ENCODE assay signal across 19 cellular contexts in the genomic region with DNA sequence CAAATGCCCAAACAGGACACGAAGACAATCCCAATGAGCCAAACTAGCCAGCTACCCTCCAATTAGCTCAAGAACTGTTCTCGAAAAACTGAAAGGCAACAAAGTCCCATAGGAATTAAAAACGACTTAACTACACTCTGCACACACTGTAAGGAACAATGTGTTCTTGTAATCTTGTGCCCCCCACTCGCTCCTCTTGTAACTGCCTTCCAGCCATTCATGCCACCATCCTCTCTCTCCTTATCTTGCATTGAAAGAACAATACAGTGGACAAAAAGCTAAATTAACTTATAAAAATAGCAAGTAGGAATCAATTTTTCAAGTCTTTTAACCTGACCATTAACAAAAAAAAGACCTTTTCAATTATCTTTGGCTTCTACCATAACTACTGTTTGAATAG. TPM values are rescaled to one million over a fixed set of nuclear protein-coding genes. Genes with fewer than 3 reads are reported as not detected.
DNase-seq lines count a peak whose midpoint lies in the region; ATAC-seq and TF ChIP-seq lines count a peak whose summit lies in the region.
"Had no signal": no experiment of that assay in that cellular context is flagged by ENCODE, and none has a peak within 500 bp of the region (broad histone marks: within the 10 kb centered on the region; RNA-seq: fewer than 3 reads in every experiment).

No MANE protein-coding gene starts in this region.

- no peak overlapping the region for H3K27ac ChIP-seq in BLaER1
- H3K27ac ChIP-seq in gastrocnemius medialis = peak overlapping the region in 3 of 4 donors; percentile 21 to 53 (median 36)
- H3K27ac ChIP-seq: body of pancreas, colonic mucosa had no signal

- H3K4me3 ChIP-seq in BLaER1 (no peak overlapping the region), HAP-1 (no peak overlapping the region), gastrocnemius medialis (no peak overlapping the region)
- H3K4me3 ChIP-seq: body of pancreas, colonic mucosa had no signal

- CTCF ChIA-PET in MCF 10A (lab: Yijun Ruan, JAX) = interaction anchor here (0.7 to 1.1 kb wide), 5 partner anchors 8 to 109 kb away, joined by 3 to 6 read pairs (median 3); no protein-coding TSS in a partner anchor

- ATAC-seq in gastrocnemius medialis (no peak), HG02623 (IDR thresholded peaks at IDR 0.05; ENCODE audit: unreplicated experiment) (no peak), GM18870 (IDR thresholded peaks at IDR 0.05; ENCODE audit: unreplicated experiment) (no peak)
- ATAC-seq: activated CD4-positive, alpha-beta T cell treated with anti-CD3 and anti-CD28 coated beads for 36 hours; body of pancreas had no signal

- POLR2A ChIA-PET in MCF 10A (lab: Yijun Ruan, JAX) = interaction anchor here (1.2 to 2.9 kb wide), 5 partner anchors 9 to 94 kb away, joined by 3 to 29 read pairs (median 3); no protein-coding TSS in a partner anchor

- no TSS peak for BruUV-seq in MCF 10A (replicated peaks; lab: Mats Ljungman, UMichigan)

- DNase-seq in HAP-1 (ENCODE audit: low spot score in 2 of 2) (peak; percentile 56 to 76), gastrocnemius medialis (no peak), MCF 10A (ENCODE audit: unreplicated experiment) (no peak)
- DNase-seq: activated CD4-positive, alpha-beta T cell treated with anti-CD3 and anti-CD28 coated beads for 36 hours; body of pancreas; hippocampal formation; mesendoderm; NCI-H1092 treated with DMSO at 0.1 percent for 48 hours; NCI-H2171; SK-N-SH had no signal

- H3K9me3 Mint-ChIP-seq in brain (no peaks in the 10 kb centered on the region), MCF 10A (ENCODE audit: unreplicated experiment) (no peaks in the 10 kb centered on the region)
- H3K9me3 Mint-ChIP-seq: activated T-helper 1 cell treated with anti-CD3 and anti-CD28 coated beads, Interleukin-12 subunit alpha, Interleukin-12 subunit beta, Interleukin-2, Interleukin-4 antibody, amounts not matched to agents 30 ng/mL and 10 ng/mL and 1 ng/mL, durations not matched to agents 14 hours and 24 hours and 36 hours had no signal

- H3K27me3 Mint-ChIP-seq in brain (peaks cover 15% of the 10 kb centered on the region), MCF 10A (ENCODE audit: insufficient read depth, unreplicated experiment) (no peaks in the 10 kb centered on the region)

- H3K4me3 Mint-ChIP-seq in brain = peak overlapping the region; percentile 31 to 74 (median 55)
- H3K4me3 Mint-ChIP-seq in MCF 10A (ENCODE audit: unreplicated experiment) = no peak overlapping the region
- H3K4me3 Mint-ChIP-seq: activated CD4-positive, alpha-beta T cell treated with anti-CD3 and anti-CD28 coated beads for 36 hours; activated naive CD8-positive, alpha-beta T cell; activated T-helper 1 cell treated with anti-CD3 and anti-CD28 coated beads, Interleukin-12 subunit alpha, Interleukin-12 subunit beta, Interleukin-2, Interleukin-4 antibody, amounts not matched to agents 30 ng/mL and 10 ng/mL and 1 ng/mL, durations not matched to agents 14 hours and 24 hours and 36 hours; B cell had no signal

- H4K20me1 ChIP-seq in BLaER1 = peaks cover 73% of the 10 kb centered on the region

- in situ Hi-C loops in HAP-1 (cut with MboI; ENCODE audit: low sequenced_read_pairs) = no loop called here
- in situ Hi-C loops in gastrocnemius medialis (cut with MboI; ENCODE audit: low sequenced_read_pairs in 4 of 4) = no loop called here

- H3K36me3 ChIP-seq in BLaER1 (no peaks in the 10 kb centered on the region), HAP-1 (replicated peaks) (no peaks in the 10 kb centered on the region), gastrocnemius medialis (no peaks in the 10 kb centered on the region)
- H3K36me3 ChIP-seq: colonic mucosa, Peyer's patch had no signal

- intact Hi-C loops in gastrocnemius medialis (cut with DNase I; ENCODE audit: low total_unique reads) = no loop called here
- intact Hi-C loops in MCF 10A (cut with micrococcal nuclease) = no loop called here

- H3K9me3 ChIP-seq in BLaER1 = no peaks in the 10 kb centered on the region
- H3K9me3 ChIP-seq in HAP-1 = no peaks in the 10 kb centered on the region
- no peaks in the 10 kb centered on the region for H3K9me3 ChIP-seq in gastrocnemius medialis
- H3K9me3 ChIP-seq: body of pancreas, colonic mucosa, Peyer's patch, SK-N-SH had no signal

- H3K27ac Mint-ChIP-seq in brain (peak overlapping the region in 1 of 5 experiments; percentile 32), MCF 10A (ENCODE audit: low read depth, unreplicated experiment) (no peak overlapping the region)
- H3K27ac Mint-ChIP-seq: activated CD4-positive, alpha-beta T cell treated with anti-CD3 and anti-CD28 coated beads for 36 hours; activated naive CD8-positive, alpha-beta T cell; activated T-helper 1 cell treated with anti-CD3 and anti-CD28 coated beads, Interleukin-12 subunit alpha, Interleukin-12 subunit beta, Interleukin-2, Interleukin-4 antibody, amounts not matched to agents 30 ng/mL and 10 ng/mL and 1 ng/mL, durations not matched to agents 14 hours and 24 hours and 36 hours; B cell had no signal

- H3K27me3 ChIP-seq in BLaER1 = no peaks in the 10 kb centered on the region
- H3K27me3 ChIP-seq in HAP-1 (ENCODE audit: low read depth) = no peaks in the 10 kb centered on the region
- H3K27me3 ChIP-seq in gastrocnemius medialis = no peaks in the 10 kb centered on the region
- H3K27me3 ChIP-seq: body of pancreas, colonic mucosa, Peyer's patch had no signal

- H3K36me3 Mint-ChIP-seq in brain = no peaks in the 10 kb centered on the region
- H3K36me3 Mint-ChIP-seq in MCF 10A (ENCODE audit: insufficient read depth, unreplicated experiment) = no peaks in the 10 kb centered on the region
- H3K36me3 Mint-ChIP-seq: activated naive CD8-positive, alpha-beta T cell had no signal

- H3K4me1 ChIP-seq in BLaER1 = peaks cover 57% of the 10 kb centered on the region
- H3K4me1 ChIP-seq in HAP-1 = peaks cover 27% of the 10 kb centered on the region
- H3K4me1 ChIP-seq in gastrocnemius medialis = peaks cover 28 to 48% of the 10 kb centered on the region in 2 donors

- H3K4me1 Mint-ChIP-seq in brain (peaks cover 55% of the 10 kb centered on the region), MCF 10A (ENCODE audit: insufficient read depth, unreplicated experiment) (peaks cover 24% of the 10 kb centered on the region)

- no peak for TF ChIP-seq POLR2A in gastrocnemius medialis (IDR thresholded peaks at IDR 0.05)

- no peak overlapping the region for H3K9ac ChIP-seq in BLaER1
- H3K9ac ChIP-seq: SK-N-SH had no signal

- peak overlapping the region; percentile 100 for H3K4me2 ChIP-seq in BLaER1
- H3K4me2 ChIP-seq: SK-N-SH had no signal

- TF ChIP-seq CTCF in brain (conservative IDR thresholded peaks at IDR 0.05) (no peak), gastrocnemius medialis (IDR thresholded peaks at IDR 0.05 in 4 of 5, conservative IDR thresholded peaks at IDR 0.05 in 1 of 5) (no peak), MCF 10A (IDR thresholded peaks at IDR 0.05; ENCODE audit: unreplicated experiment) (no peak)

RNA-seq across cellular contexts. Expression of a gene that starts 2.9 kb away (rescaled TPM):
- 18.4 TPM for polyA plus RNA-seq in brain (ENCODE audit: insufficient read depth, low read depth, low replicate concordance)
- total RNA-seq in gastrocnemius medialis = 10 to 100 TPM; 14.3 to 20.2 (median 16.7) TPM
- total RNA-seq in MCF 10A (2022) = 19.3 and 23.5 TPM in 2 replicates

Comparison
In these comparisons a context has a peak if more than half of its experiments do, and no peak if none do; other contexts are left out.
1. DNase-seq: peak in HAP-1 (2 of 2); none in gastrocnemius medialis (0 of 2) and MCF 10A (single experiment).